In genomic region chr1:185497177-185497576, GRCh38 we compare ENCODE assay signal across 9 cellular contexts.
"Had no signal": no experiment of that assay in that cellular context is flagged by ENCODE, and none has a peak within 500 bp of the region (broad histone marks: within the 10 kb centered on the region; RNA-seq: fewer than 3 reads in every experiment).

No MANE protein-coding gene starts in this region.

- ATAC-seq: HCT116 had no signal

- FAIRE-seq: HTR-8/SVneo had no signal

- H3K36me3 ChIP-seq: HAP-1 had no signal

- DNase-seq: GM23248, GOT3, H7, IMR-90, KBM-7 had no signal

- H3K27ac ChIP-seq: GM23248, KMS-11 had no signal

- H3K4me3 ChIP-seq: GM23248, HAP-1 had no signal
